ENCODE assay signal across 1 cellular context in the genomic region with DNA sequence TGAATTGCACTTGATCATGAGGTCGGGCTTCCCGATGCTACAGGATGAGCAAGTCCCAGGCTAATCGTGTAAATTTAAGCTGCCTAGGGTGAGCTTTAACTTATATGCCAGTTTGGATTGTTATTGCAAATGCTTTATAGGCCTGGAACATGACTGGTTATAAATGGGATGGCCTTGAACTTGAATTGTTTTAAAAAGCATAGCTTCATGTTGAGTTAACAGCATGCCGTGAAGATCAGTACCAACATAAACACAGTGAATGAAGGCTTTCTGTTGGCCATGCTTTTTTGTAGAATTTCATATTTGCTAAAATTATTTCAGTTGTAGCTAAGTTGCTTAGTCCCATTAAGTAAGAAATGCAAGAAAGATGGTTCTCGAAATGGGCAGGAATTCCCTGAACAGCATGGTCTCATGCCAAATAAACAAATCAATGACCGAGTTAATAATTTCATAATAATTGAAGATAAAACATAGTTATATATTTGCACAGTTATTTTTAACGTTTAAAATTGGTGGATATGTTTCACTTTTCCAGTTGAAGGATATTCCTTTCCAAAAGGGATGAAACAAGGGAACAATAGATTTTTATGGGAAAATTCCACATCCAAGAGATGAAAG.
TF ChIP-seq lines count a peak whose summit lies in the region.

No MANE protein-coding gene starts in this region.

TF ChIP-seq in GM12878, 131 proteins besides CTCF, POLR2A, EP300 and RAD21 (continued from another document):
- no peak for TF ChIP-seq SPI1 (IDR thresholded peaks at IDR 0.05; ENCODE audit: borderline replicate concordance, insufficient read depth, low read depth, low read length)
- no peak for TF ChIP-seq EED (IDR thresholded peaks at IDR 0.05; ENCODE audit: low read depth)
- no peak for TF ChIP-seq RBBP5 (conservative IDR thresholded peaks at IDR 0.05)
- TF ChIP-seq JUNB (IDR thresholded peaks at IDR 0.05) = no peak
- no peak for TF ChIP-seq RUNX3 (IDR thresholded peaks at IDR 0.05; ENCODE audit: low read length)
- TF ChIP-seq BCL11A (IDR thresholded peaks at IDR 0.05; ENCODE audit: low read depth, low read length) = no peak
- no peak for TF ChIP-seq FOXK2 (IDR thresholded peaks at IDR 0.05)
- TF ChIP-seq, protein P1, sequence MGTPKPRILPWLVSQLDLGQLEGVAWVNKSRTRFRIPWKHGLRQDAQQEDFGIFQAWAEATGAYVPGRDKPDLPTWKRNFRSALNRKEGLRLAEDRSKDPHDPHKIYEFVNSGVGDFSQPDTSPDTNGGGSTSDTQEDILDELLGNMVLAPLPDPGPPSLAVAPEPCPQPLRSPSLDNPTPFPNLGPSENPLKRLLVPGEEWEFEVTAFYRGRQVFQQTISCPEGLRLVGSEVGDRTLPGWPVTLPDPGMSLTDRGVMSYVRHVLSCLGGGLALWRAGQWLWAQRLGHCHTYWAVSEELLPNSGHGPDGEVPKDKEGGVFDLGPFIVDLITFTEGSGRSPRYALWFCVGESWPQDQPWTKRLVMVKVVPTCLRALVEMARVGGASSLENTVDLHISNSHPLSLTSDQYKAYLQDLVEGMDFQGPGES (IDR thresholded peaks at IDR 0.05) = no peak
- no peak for TF ChIP-seq ATF2 (IDR thresholded peaks at IDR 0.05; ENCODE audit: low read length)
- TF ChIP-seq POLR2AphosphoS5 (IDR thresholded peaks at IDR 0.05; ENCODE audit: low read length) = no peak
- TF ChIP-seq ATF3 (IDR thresholded peaks at IDR 0.05; ENCODE audit: borderline replicate concordance, extremely low read depth, low read depth, low read length) = no peak
